ENCODE assay signal across 8 cellular contexts in the genomic region with DNA sequence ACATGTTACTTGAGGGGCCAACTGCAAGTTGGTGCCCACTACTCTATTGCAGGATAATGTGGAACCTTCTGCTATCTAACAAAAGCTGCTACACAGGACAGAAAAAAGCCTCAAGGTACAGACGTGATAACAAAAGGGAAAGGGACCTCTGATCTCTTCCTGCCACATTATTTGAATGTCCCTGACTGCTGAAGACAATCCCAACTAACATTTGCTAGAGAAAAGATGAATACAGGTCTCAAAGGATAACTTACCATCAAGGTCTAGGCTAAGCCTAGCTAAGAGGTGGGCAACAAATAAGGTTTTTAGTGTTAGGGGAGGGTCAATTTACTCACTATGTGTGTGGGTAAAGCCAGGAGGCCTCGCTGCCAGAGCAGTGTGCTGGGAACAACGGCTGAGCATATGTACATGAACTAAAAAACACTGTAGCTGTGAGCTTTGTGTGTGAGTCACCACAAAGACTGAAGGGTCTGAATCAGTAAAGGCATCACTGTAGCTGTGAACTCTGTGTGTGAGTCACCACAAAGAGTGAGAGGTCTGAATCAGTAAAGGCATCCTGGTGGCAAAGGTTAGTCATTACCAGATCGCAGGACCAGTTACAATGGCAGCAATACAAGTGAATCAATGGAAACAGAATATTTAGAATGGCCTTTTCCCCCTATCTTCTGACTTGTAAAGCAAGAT.
DNase-seq lines count a peak whose midpoint lies in the region; ATAC-seq and TF ChIP-seq lines count a peak whose summit lies in the region.

No MANE protein-coding gene starts in this region.

- peaks cover 20% of the 10 kb centered on the region for H3K4me1 ChIP-seq in Loucy (ENCODE audit: insufficient read depth, low read length, poor library complexity, severe bottlenecking)

- H3K36me3 ChIP-seq in Loucy (ENCODE audit: insufficient read depth, low read length), result no peaks in the 10 kb centered on the region

- H2AFZ ChIP-seq in Loucy (ENCODE audit: low read length), result peak overlapping the region; percentile 47

- no peaks in the 10 kb centered on the region for H3F3A ChIP-seq in Loucy (ENCODE audit: low read depth)

- H3K36me3 Mint-ChIP-seq in activated T-cell treated with anti-CD3 and anti-CD28 coated beads, Interleukin-2, amount 50 U/mL, for 4 hours (ENCODE audit: insufficient read depth), result no peaks in the 10 kb centered on the region
- peaks cover 6% of the 10 kb centered on the region for H3K36me3 Mint-ChIP-seq in stimulated activated effector memory CD8-positive, alpha-beta T cell treated with anti-CD3 and anti-CD28 coated beads, Interleukin-12 subunit alpha, Interleukin-12 subunit beta, amount 100 ng/mL, for 72 hours

- H3K4me3 ChIP-seq in Loucy (ENCODE audit: low read length, poor library complexity, severe bottlenecking), result no peak overlapping the region

- H3K9ac ChIP-seq in Loucy (ENCODE audit: low read depth, low read length, poor library complexity, severe bottlenecking), result no peak overlapping the region

- no peaks in the 10 kb centered on the region for H3K9me3 ChIP-seq in Loucy (ENCODE audit: insufficient read depth, low read depth, low read length)

- H3K9me2 ChIP-seq in Loucy (replicated peaks; ENCODE audit: low read depth, low read length), result no peaks in the 10 kb centered on the region

- TF ChIP-seq CTCF in Loucy (conservative IDR thresholded peaks at IDR 0.05; ENCODE audit: low read length), result peak; percentile 49

- peaks cover 2% of the 10 kb centered on the region for H3K27me3 Mint-ChIP-seq in activated T-cell treated with anti-CD3 and anti-CD28 coated beads, Interleukin-2, amount 50 U/mL, for 4 hours (ENCODE audit: low read depth)

- no peaks in the 10 kb centered on the region for H4K20me1 ChIP-seq in Loucy (ENCODE audit: insufficient read depth, low read length, poor library complexity, severe bottlenecking)

- H3K27ac Mint-ChIP-seq in stimulated activated effector memory CD8-positive, alpha-beta T cell treated with anti-CD3 and anti-CD28 coated beads, Interleukin-12 subunit alpha, Interleukin-12 subunit beta, amount 100 ng/mL, for 72 hours, result no peak overlapping the region

- H3K9me3 Mint-ChIP-seq in activated T-cell treated with anti-CD3 and anti-CD28 coated beads, Interleukin-2, amount 50 U/mL, for 4 hours, result no peaks in the 10 kb centered on the region
- H3K9me3 Mint-ChIP-seq in stimulated activated effector memory CD8-positive, alpha-beta T cell treated with anti-CD3 and anti-CD28 coated beads, Interleukin-12 subunit alpha, Interleukin-12 subunit beta, amount 100 ng/mL, for 72 hours, result no peaks in the 10 kb centered on the region

- H3K4me1 Mint-ChIP-seq in activated T-cell treated with anti-CD3 and anti-CD28 coated beads, Interleukin-2, amount 50 U/mL, for 4 hours (ENCODE audit: low read depth), result peaks cover 19% of the 10 kb centered on the region
- H3K4me1 Mint-ChIP-seq in stimulated activated effector memory CD8-positive, alpha-beta T cell treated with anti-CD3 and anti-CD28 coated beads, Interleukin-12 subunit alpha, Interleukin-12 subunit beta, amount 100 ng/mL, for 72 hours, result peaks cover 13% of the 10 kb centered on the region

- H3K4me3 Mint-ChIP-seq in activated T-cell treated with anti-CD3 and anti-CD28 coated beads, Interleukin-2, amount 50 U/mL, for 4 hours, result peak overlapping the region; percentile 45
- H3K4me3 Mint-ChIP-seq in stimulated activated effector memory CD8-positive, alpha-beta T cell treated with anti-CD3 and anti-CD28 coated beads, Interleukin-12 subunit alpha, Interleukin-12 subunit beta, amount 100 ng/mL, for 72 hours, result peak overlapping the region; percentile 22

- H3K27me3 ChIP-seq in Loucy (ENCODE audit: insufficient read depth, low read length, poor library complexity, severe bottlenecking), result no peaks in the 10 kb centered on the region

- DNase-seq in AG08396 (ENCODE audit: low spot score) (peak; percentile 12), iris pigment epithelial cell (ENCODE audit: low read depth) (peak; percentile 95), NCI-H2081 treated with DMSO at 0.1 percent for 48 hours (lab: John Stamatoyannopoulos, UW) (no peak)
- DNase-seq in activated T-cell treated with anti-CD3 and anti-CD28 coated beads, Interleukin-2, amount 50 U/mL, for 4 hours, result peak; percentile 47
- DNase-seq in stimulated activated effector memory CD8-positive, alpha-beta T cell treated with anti-CD3 and anti-CD28 coated beads, Interleukin-12 subunit alpha, Interleukin-12 subunit beta, amount 100 ng/mL, for 72 hours (ENCODE audit: low spot score in 2 of 2), result peak; percentile 15 to 75

- no peaks in the 10 kb centered on the region for H3K79me2 ChIP-seq in Loucy (ENCODE audit: insufficient read depth, low read length)

- ATAC-seq in GM21529 (IDR thresholded peaks at IDR 0.05; ENCODE audit: unreplicated experiment) (peak; percentile 93), GM21737 (IDR thresholded peaks at IDR 0.05; ENCODE audit: unreplicated experiment) (no peak)
- ATAC-seq in activated T-cell treated with anti-CD3 and anti-CD28 coated beads, Interleukin-2, amount 50 U/mL, for 4 hours, result peak; percentile 100
- ATAC-seq in stimulated activated effector memory CD8-positive, alpha-beta T cell treated with anti-CD3 and anti-CD28 coated beads, Interleukin-12 subunit alpha, Interleukin-12 subunit beta, amount 100 ng/mL, for 72 hours, result peak; percentile 100

- peak overlapping the region; percentile 12 for H3K4me2 ChIP-seq in Loucy (ENCODE audit: low read depth, low read length, poor library complexity, severe bottlenecking)
